ENCODE assay signal across 1 cellular context in the genomic region with DNA sequence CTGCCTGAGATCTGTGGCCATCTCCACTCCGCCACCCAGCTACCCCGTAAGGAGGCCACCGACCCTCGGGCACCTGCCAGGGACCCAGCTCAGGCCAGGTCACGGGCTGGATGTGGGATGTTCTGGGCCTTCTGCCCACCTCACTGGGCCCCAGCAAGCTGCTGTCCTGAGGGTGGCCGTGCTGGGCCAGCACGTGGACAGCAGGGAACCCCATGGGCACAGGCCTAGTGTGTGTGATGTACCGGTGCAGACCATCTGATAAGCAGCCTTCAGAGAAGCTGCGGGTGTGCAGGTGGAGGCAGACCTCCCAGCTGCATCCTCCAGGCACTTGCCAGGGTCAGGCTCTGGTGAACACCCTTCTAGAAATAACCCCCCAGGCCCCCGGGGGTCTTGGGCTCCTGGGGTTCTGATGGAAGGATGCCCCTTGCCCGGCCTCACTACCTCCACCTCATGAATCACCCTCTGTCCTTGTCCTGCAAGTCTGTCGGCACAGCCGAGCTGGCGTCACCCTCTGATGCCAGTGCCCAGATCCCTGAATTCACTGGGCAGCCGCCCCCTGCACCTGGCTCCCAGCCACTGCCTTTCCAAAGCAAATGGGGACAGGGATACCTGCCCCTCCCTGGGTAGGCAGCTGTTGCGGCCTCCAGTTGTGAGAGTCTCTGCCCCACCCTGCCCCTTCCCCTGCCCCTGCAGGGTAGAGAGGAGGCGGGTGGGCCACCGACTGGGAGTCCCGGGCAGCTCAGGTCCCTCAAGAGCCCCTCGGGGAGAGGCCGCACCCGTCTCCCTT.
TF ChIP-seq lines count a peak whose summit lies in the region.

No MANE protein-coding gene starts in this region.

TF ChIP-seq in H1, 55 proteins besides CTCF, POLR2A, EP300 and RAD21 (continued from another document):
- TF ChIP-seq CTBP2 (IDR thresholded peaks at IDR 0.05; ENCODE audit: borderline replicate concordance, insufficient read depth, insufficient read length, low read length) (no peak), KDM5A (IDR thresholded peaks at IDR 0.05; ENCODE audit: low read length) (no peak), GABPA (IDR thresholded peaks at IDR 0.05; ENCODE audit: borderline replicate concordance, insufficient read depth, low read length) (no peak), EZH2 (IDR thresholded peaks at IDR 0.05; ENCODE audit: low read depth, low read length, severe bottlenecking) (no peak), NANOG (IDR thresholded peaks at IDR 0.05; ENCODE audit: insufficient read depth, low read depth, low read length, poor library complexity, severe bottlenecking) (no peak), CEBPB (IDR thresholded peaks at IDR 0.05; ENCODE audit: low read depth, low read length) (no peak), BRCA1 (IDR thresholded peaks at IDR 0.05; ENCODE audit: low read depth, low read length) (no peak), NRF1 (IDR thresholded peaks at IDR 0.05; ENCODE audit: low read depth, low read length) (no peak), RNF2 (IDR thresholded peaks at IDR 0.05; ENCODE audit: borderline replicate concordance, low read depth, low read length, missing control alignments, poor library complexity, severe bottlenecking) (no peak), SP4 (IDR thresholded peaks at IDR 0.05; ENCODE audit: low read length) (no peak), CREB1 (IDR thresholded peaks at IDR 0.05) (no peak), JUN (IDR thresholded peaks at IDR 0.05; ENCODE audit: low read depth, low read length) (no peak)
- TF ChIP-seq, protein P1, sequence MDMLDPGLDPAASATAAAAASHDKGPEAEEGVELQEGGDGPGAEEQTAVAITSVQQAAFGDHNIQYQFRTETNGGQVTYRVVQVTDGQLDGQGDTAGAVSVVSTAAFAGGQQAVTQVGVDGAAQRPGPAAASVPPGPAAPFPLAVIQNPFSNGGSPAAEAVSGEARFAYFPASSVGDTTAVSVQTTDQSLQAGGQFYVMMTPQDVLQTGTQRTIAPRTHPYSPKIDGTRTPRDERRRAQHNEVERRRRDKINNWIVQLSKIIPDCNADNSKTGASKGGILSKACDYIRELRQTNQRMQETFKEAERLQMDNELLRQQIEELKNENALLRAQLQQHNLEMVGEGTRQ (IDR thresholded peaks at IDR 0.05; ENCODE audit: low read length): no peak
- TF ChIP-seq, protein P2, sequence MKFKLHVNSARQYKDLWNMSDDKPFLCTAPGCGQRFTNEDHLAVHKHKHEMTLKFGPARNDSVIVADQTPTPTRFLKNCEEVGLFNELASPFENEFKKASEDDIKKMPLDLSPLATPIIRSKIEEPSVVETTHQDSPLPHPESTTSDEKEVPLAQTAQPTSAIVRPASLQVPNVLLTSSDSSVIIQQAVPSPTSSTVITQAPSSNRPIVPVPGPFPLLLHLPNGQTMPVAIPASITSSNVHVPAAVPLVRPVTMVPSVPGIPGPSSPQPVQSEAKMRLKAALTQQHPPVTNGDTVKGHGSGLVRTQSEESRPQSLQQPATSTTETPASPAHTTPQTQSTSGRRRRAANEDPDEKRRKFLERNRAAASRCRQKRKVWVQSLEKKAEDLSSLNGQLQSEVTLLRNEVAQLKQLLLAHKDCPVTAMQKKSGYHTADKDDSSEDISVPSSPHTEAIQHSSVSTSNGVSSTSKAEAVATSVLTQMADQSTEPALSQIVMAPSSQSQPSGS (IDR thresholded peaks at IDR 0.05; ENCODE audit: low read length): no peak
